16 cellular contexts compared by ENCODE assay signal in genomic region chr9:92974161-92974661, GRCh38. TPM values are rescaled to one million over a fixed set of nuclear protein-coding genes. Genes with fewer than 3 reads are reported as not detected.
A peak's percentile ranks its signal among the peaks of the same experiment; 100 is the strongest.
DNase-seq lines count a peak whose midpoint lies in the region; ATAC-seq and TF ChIP-seq lines count a peak whose summit lies in the region.
"Had no signal": no experiment of that assay in that cellular context is flagged by ENCODE, and none has a peak within 500 bp of the region (broad histone marks: within the 10 kb centered on the region; RNA-seq: fewer than 3 reads in every experiment).

No MANE protein-coding gene starts in this region.

- H3K27me3 Mint-ChIP-seq in stimulated activated naive CD8-positive, alpha-beta T cell treated with anti-CD3 and anti-CD28 coated beads, Interleukin-15, Interleukin-2, amounts not matched to agents 100 ng/mL and 50 ng/mL, for 24 hours, result no peaks in the 10 kb centered on the region
- no peaks in the 10 kb centered on the region for H3K27me3 Mint-ChIP-seq in brain
- H3K27me3 Mint-ChIP-seq in naive thymus-derived CD4-positive, alpha-beta T cell, result no peaks in the 10 kb centered on the region

- H3K9me3 ChIP-seq in naive thymus-derived CD4-positive, alpha-beta T cell (ENCODE audit: control insufficient read depth in 2 of 3, low read length in 3 of 3), result no peaks in the 10 kb centered on the region
- H3K9me3 ChIP-seq: colonic mucosa had no signal

- POLR2A ChIA-PET in naive thymus-derived CD4-positive, alpha-beta T cell (lab: Charles Lee), result interaction anchor here (0.6 to 4.2 kb wide), 11 partner anchors 8 to 476 kb away, joined by 3 to 31 read pairs (median 6); no protein-coding TSS in a partner anchor

- DNase-seq in stimulated activated naive CD8-positive, alpha-beta T cell treated with anti-CD3 and anti-CD28 coated beads, Interleukin-15, Interleukin-2, amounts not matched to agents 100 U/mL and 50 U/mL, for 24 hours, result no peak
- DNase-seq in naive thymus-derived CD4-positive, alpha-beta T cell, result no peak
- DNase-seq in ecto neural progenitor cell (ENCODE audit: low spot score) (no peak), COLO829 (ENCODE audit: low spot score) (no peak), DMS53 (lab: John Stamatoyannopoulos, UW) (no peak)
- DNase-seq: activated CD4-positive, CD25-positive, alpha-beta regulatory T cell; activated effector memory CD4-positive, alpha-beta T cell treated with anti-CD3 and anti-CD28 coated beads, Interleukin-2, amount 50 U/mL, for 16 hours; colonic mucosa; NCI-H1694; NCI-H748 treated with DMSO at 0.1 percent for 48 hours; stimulated activated CD4-positive, alpha-beta T cell treated with anti-CD3 and anti-CD28 coated beads, Interleukin-12 subunit alpha, Interleukin-12 subunit beta, amount 100 ng/mL, for 4 hours had no signal

- intact Hi-C loops in naive thymus-derived CD4-positive, alpha-beta T cell (cut with micrococcal nuclease), result no loop called here

- TF ChIP-seq CTCF in brain (conservative IDR thresholded peaks at IDR 0.05), result no peak

- H3K4me1 ChIP-seq in naive thymus-derived CD4-positive, alpha-beta T cell (ENCODE audit: control insufficient read depth in 2 of 2, insufficient read depth in 2 of 2, low read length in 2 of 2), result peaks cover 74 to 80% of the 10 kb centered on the region in 2 donors
- H3K4me1 ChIP-seq: colonic mucosa had no signal

- H3K36me3 ChIP-seq in naive thymus-derived CD4-positive, alpha-beta T cell (ENCODE audit: control insufficient read depth in 2 of 3, insufficient read depth in 3 of 3, low read length in 3 of 3), result peaks cover 18 to 50% (median 23%) of the 10 kb centered on the region in 3 experiments
- H3K36me3 ChIP-seq: colonic mucosa had no signal

- peak overlapping the region; percentile 43 for H3K27ac Mint-ChIP-seq in stimulated activated naive CD8-positive, alpha-beta T cell treated with anti-CD3 and anti-CD28 coated beads, Interleukin-15, Interleukin-2, amounts not matched to agents 100 ng/mL and 50 ng/mL, for 24 hours
- peak overlapping the region in 3 of 5 experiments; percentile 10 to 61 (median 43) for H3K27ac Mint-ChIP-seq in brain
- peak overlapping the region; percentile 55 to 98 (median 92) for H3K27ac Mint-ChIP-seq in naive thymus-derived CD4-positive, alpha-beta T cell

- ATAC-seq in stimulated activated naive CD8-positive, alpha-beta T cell treated with anti-CD3 and anti-CD28 coated beads, Interleukin-15, Interleukin-2, amounts not matched to agents 100 U/mL and 50 U/mL, for 24 hours, result no peak
- ATAC-seq in naive thymus-derived CD4-positive, alpha-beta T cell, result no peak
- no peak for ATAC-seq in HG03432 (IDR thresholded peaks at IDR 0.05; ENCODE audit: unreplicated experiment)
- ATAC-seq: K562 had no signal

- H3K36me3 Mint-ChIP-seq in stimulated activated naive CD8-positive, alpha-beta T cell treated with anti-CD3 and anti-CD28 coated beads, Interleukin-15, Interleukin-2, amounts not matched to agents 100 ng/mL and 50 ng/mL, for 24 hours (ENCODE audit: low read depth), result peaks cover 40% of the 10 kb centered on the region
- H3K36me3 Mint-ChIP-seq in brain, result peaks cover 17% of the 10 kb centered on the region
- H3K36me3 Mint-ChIP-seq in naive thymus-derived CD4-positive, alpha-beta T cell, result peaks cover 8 to 50% (median 33%) of the 10 kb centered on the region in 5 donors

- peak overlapping the region; percentile 5 for H3K4me3 ChIP-seq in naive thymus-derived CD4-positive, alpha-beta T cell (ENCODE audit: low read length)
- H3K4me3 ChIP-seq: colonic mucosa, K562 had no signal

- no peaks in the 10 kb centered on the region for H3K9me3 Mint-ChIP-seq in stimulated activated naive CD8-positive, alpha-beta T cell treated with anti-CD3 and anti-CD28 coated beads, Interleukin-15, Interleukin-2, amounts not matched to agents 100 ng/mL and 50 ng/mL, for 24 hours
- H3K9me3 Mint-ChIP-seq in brain, result peaks cover 0 to 5% (median 0%) of the 10 kb centered on the region in 5 experiments
- H3K9me3 Mint-ChIP-seq in naive thymus-derived CD4-positive, alpha-beta T cell, result no peaks in the 10 kb centered on the region
- H3K9me3 Mint-ChIP-seq: neural crest cell had no signal

- H3K27ac ChIP-seq in naive thymus-derived CD4-positive, alpha-beta T cell (ENCODE audit: low read depth, low read length), result peak overlapping the region; percentile 62
- H3K27ac ChIP-seq: colonic mucosa had no signal

- no peak overlapping the region for H3K4me3 Mint-ChIP-seq in stimulated activated naive CD8-positive, alpha-beta T cell treated with anti-CD3 and anti-CD28 coated beads, Interleukin-15, Interleukin-2, amounts not matched to agents 100 ng/mL and 50 ng/mL, for 24 hours
- no peak overlapping the region for H3K4me3 Mint-ChIP-seq in brain
- peak overlapping the region; percentile 45 to 98 (median 86) for H3K4me3 Mint-ChIP-seq in naive thymus-derived CD4-positive, alpha-beta T cell
- H3K4me3 Mint-ChIP-seq: neural crest cell had no signal

- H3K27me3 ChIP-seq in naive thymus-derived CD4-positive, alpha-beta T cell (ENCODE audit: control insufficient read depth in 2 of 2, insufficient read depth in 2 of 2, low read length in 2 of 2), result no peaks in the 10 kb centered on the region
- H3K27me3 ChIP-seq: colonic mucosa had no signal

- CTCF ChIA-PET in naive thymus-derived CD4-positive, alpha-beta T cell (lab: Charles Lee), result interaction anchor here (0.6 to 1.9 kb wide), 3 partner anchors 13 to 127 kb away, joined by 3 to 4 read pairs (median 4); no protein-coding TSS in a partner anchor

- H3K4me1 Mint-ChIP-seq in stimulated activated naive CD8-positive, alpha-beta T cell treated with anti-CD3 and anti-CD28 coated beads, Interleukin-15, Interleukin-2, amounts not matched to agents 100 ng/mL and 50 ng/mL, for 24 hours (ENCODE audit: low read depth), result peaks cover 92% of the 10 kb centered on the region
- peaks cover 27% of the 10 kb centered on the region for H3K4me1 Mint-ChIP-seq in brain
- H3K4me1 Mint-ChIP-seq in naive thymus-derived CD4-positive, alpha-beta T cell, result peaks cover 80 to 97% (median 84%) of the 10 kb centered on the region in 7 donors

RNA-seq across cellular contexts. Expression of gene FGD3, which starts 26.9 kb away (rescaled TPM):
- polyA plus RNA-seq in brain (ENCODE audit: insufficient read depth, low read depth, low replicate concordance), result 6.5 TPM
- 100 to 1,000 TPM; 141 to 341 (median 193) TPM for total RNA-seq in naive thymus-derived CD4-positive, alpha-beta T cell
- 100 to 1,000 TPM; 114 to 216 TPM for polyA plus RNA-seq in naive thymus-derived CD4-positive, alpha-beta T cell

Comparison
In these comparisons a context has a peak if more than half of its experiments do, and no peak if none do; other contexts are left out.
1. H3K4me3 Mint-ChIP-seq: peak in naive thymus-derived CD4-positive, alpha-beta T cell (10 of 10); none in stimulated activated naive CD8-positive, alpha-beta T cell treated with anti-CD3 and anti-CD28 coated beads, Interleukin-15, Interleukin-2, amounts not matched to agents 100 ng/mL and 50 ng/mL, for 24 hours (single experiment) and brain (0 of 5).
2. RNA of gene FGD3, which starts 26.9 kb away (polyA plus RNA-seq): 114 to 216 TPM in naive thymus-derived CD4-positive, alpha-beta T cell; 6.5 TPM in brain (single experiment); every median in the first group is over 10 times any median in the second.
3. Peak in every context shown above with its lines, with median percentiles within 50 percentile points of each other: H3K27ac Mint-ChIP-seq.